Comparison of ENCODE assay signal across 18 cellular contexts in the genomic region with DNA sequence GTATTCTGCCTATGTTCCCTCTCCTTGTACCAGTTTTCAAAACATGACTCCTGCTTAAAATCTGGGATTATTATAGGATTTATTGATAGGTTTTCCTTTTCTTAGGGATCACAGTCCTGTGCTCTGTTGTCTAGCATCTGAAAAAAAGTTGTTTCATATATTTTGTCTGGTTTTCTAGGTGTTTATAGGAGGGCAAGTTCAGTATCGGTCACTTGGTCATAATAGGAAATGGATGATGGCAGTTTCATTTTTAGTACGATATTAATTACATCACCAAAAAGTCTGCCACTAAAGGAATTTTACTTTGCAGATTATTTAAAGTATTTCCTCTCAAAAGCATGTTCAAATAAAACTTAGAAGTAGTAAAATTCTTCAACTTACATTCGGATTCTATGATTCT.
"Had no signal": no experiment of that assay in that cellular context is flagged by ENCODE, and none has a peak within 500 bp of the region (broad histone marks: within the 10 kb centered on the region; RNA-seq: fewer than 3 reads in every experiment).

No MANE protein-coding gene starts in this region.

- H3K36me3 ChIP-seq: esophagus squamous epithelium, prostate gland, right atrium auricular region, transverse colon, uterus had no signal

- H3K4me3 ChIP-seq: body of pancreas, esophagus squamous epithelium, hepatocyte, lung, prostate gland, right atrium auricular region, transverse colon, uterus had no signal

- ATAC-seq: activated T-cell treated with anti-CD3 and anti-CD28 coated beads, Interleukin-2, amount 50 U/mL, for 4 hours; body of pancreas; stimulated activated naive CD8-positive, alpha-beta T cell treated with anti-CD3 and anti-CD28 coated beads, Interleukin-15, Interleukin-2, amounts not matched to agents 100 U/mL and 50 U/mL, for 24 hours had no signal

- H3K4me1 ChIP-seq: esophagus squamous epithelium, prostate gland, uterus had no signal

- H3K27ac ChIP-seq: body of pancreas, esophagus squamous epithelium, hepatocyte, prostate gland, transverse colon, uterus had no signal

- H3K27ac Mint-ChIP-seq: activated naive CD4-positive, alpha-beta T cell treated with anti-CD3 and anti-CD28 coated beads for 36 hours; T-helper 1 cell treated with Interleukin-12 subunit alpha and Interleukin-12 subunit beta and Interleukin-4 antibody, amounts not matched to agents 30 μg/mL and 1 μg/mL, for 36 hours had no signal

- H3K4me3 Mint-ChIP-seq: activated naive CD4-positive, alpha-beta T cell treated with anti-CD3 and anti-CD28 coated beads for 36 hours; activated T-cell treated with anti-CD3 and anti-CD28 coated beads, Interleukin-2, amount 50 U/mL, for 4 hours; T-helper 1 cell treated with Interleukin-12 subunit alpha and Interleukin-12 subunit beta and Interleukin-4 antibody, amounts not matched to agents 30 μg/mL and 1 μg/mL, for 36 hours had no signal

- H3K9me3 Mint-ChIP-seq: T-helper 1 cell treated with Interleukin-12 subunit alpha and Interleukin-12 subunit beta and Interleukin-4 antibody, amounts not matched to agents 30 μg/mL and 1 μg/mL, for 36 hours had no signal

- DNase-seq: activated CD4-positive, alpha-beta T cell treated with anti-CD3 and anti-CD28 coated beads, Interleukin-2, amount 50 U/mL, for 1 hour; activated CD4-positive, CD25-positive, alpha-beta regulatory T cell treated with anti-CD3 and anti-CD28 coated beads, Interleukin-2, amount 50 U/mL, for 72 hours; activated CD8-positive, alpha-beta memory T cell treated with anti-CD3 and anti-CD28 coated beads, Interleukin-2, amount 50 U/mL, for 4 hours; activated naive CD4-positive, alpha-beta T cell treated with anti-CD3 and anti-CD28 coated beads for 36 hours; activated T-cell treated with anti-CD3 and anti-CD28 coated beads, Interleukin-2, amount 50 U/mL, for 4 hours; body of pancreas; esophagus squamous epithelium; foreskin fibroblast; midbrain; stimulated activated CD4-positive, alpha-beta T cell treated with anti-CD3 and anti-CD28 coated beads, Interleukin-2, amount 100 ng/mL, for 24 hours; stimulated activated naive CD8-positive, alpha-beta T cell treated with anti-CD3 and anti-CD28 coated beads, Interleukin-15, Interleukin-2, amounts not matched to agents 100 U/mL and 50 U/mL, for 24 hours; transverse colon; uterus had no signal

- H3K27me3 ChIP-seq: body of pancreas, esophagus squamous epithelium, hepatocyte, right atrium auricular region, transverse colon, uterus had no signal

- H3K9me3 ChIP-seq: body of pancreas, esophagus squamous epithelium, prostate gland, right atrium auricular region, transverse colon, uterus had no signal
